28 cellular contexts compared by ENCODE assay signal in the genomic region with DNA sequence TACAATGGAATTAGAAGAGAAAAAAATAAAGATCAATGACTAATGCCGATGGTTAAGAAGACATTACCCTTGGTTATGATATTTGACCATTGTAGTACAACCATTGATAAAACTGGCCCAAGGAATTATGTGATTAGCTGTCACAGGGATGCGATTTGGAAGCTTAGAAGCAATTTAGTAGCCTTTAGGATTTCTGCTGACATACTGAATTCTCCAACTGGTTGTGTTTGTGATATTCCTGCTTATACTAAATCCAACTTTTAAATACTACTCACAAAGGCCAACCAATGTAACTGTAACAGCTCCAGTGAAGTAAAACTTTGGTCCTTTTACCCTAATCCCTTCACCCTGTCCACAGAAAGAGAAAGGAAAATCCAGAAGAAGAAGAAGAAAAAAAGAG. TPM values are rescaled to one million over a fixed set of nuclear protein-coding genes. Genes with fewer than 3 reads are reported as not detected.
"Had no signal": no experiment of that assay in that cellular context is flagged by ENCODE, and none has a peak within 500 bp of the region (broad histone marks: within the 10 kb centered on the region; RNA-seq: fewer than 3 reads in every experiment).

No MANE protein-coding gene starts in this region.

- H3K4me3 ChIP-seq: Peyer's patch had no signal

- H3K9me3 ChIP-seq: Peyer's patch had no signal

- DNase-seq: activated B cell treated with CpG ODN at 0.5 μM for 24 hours; activated CD4-positive, alpha-beta T cell treated with anti-CD3 and anti-CD28 coated beads for 1 hour; activated CD4-positive, alpha-beta T cell treated with anti-CD3 and anti-CD28 coated beads, Interleukin-2, amount 10 ng/mL, durations not matched to agents 24 days and 14 days; activated CD4-positive, alpha-beta T cell treated with anti-CD3 and anti-CD28 coated beads, Interleukin-2, amount 50 U/mL, for 48 hours; activated CD8-positive, alpha-beta memory T cell treated with anti-CD3 and anti-CD28 coated beads, Interleukin-2, amount 10 ng/mL, durations not matched to agents 7 days and 5 days; activated effector memory CD4-positive, alpha-beta T cell treated with Interleukin-2 at 50 U/mL for 16 hours; activated naive CD4-positive, alpha-beta T cell; activated T-cell treated with anti-CD3 and anti-CD28 coated beads, Interleukin-2, amount 50 U/mL, for 24 hours; aorta; central memory CD4-positive, alpha-beta T cell; MM.1S; NCI-H1105; NCI-H1436; NCI-H1694 treated with DMSO at 0.1 percent for 48 hours; NCI-H2029 treated with DMSO at 0.1 percent for 48 hours; NCI-H345; NCI-H510A; NCI-H526 treated with DMSO at 0.1 percent for 48 hours; NK-92 treated with Interleukin-12 subunit alpha and Interleukin-12 subunit beta, amount 100 ng/mL, for 24 hours; Peyer's patch; SHP77; T-cell; T-helper 2 cell; T1000 had no signal

- H3K4me1 ChIP-seq: Peyer's patch had no signal

- ATAC-seq: activated CD8-positive, alpha-beta memory T cell treated with anti-CD3 and anti-CD28 coated beads, Interleukin-2, amount 10 ng/mL, durations not matched to agents 7 days and 5 days; T-cell had no signal

- H3K27me3 ChIP-seq: Peyer's patch had no signal

- FAIRE-seq: bronchial epithelial cell, TTC549 had no signal

- H3K27ac ChIP-seq: Peyer's patch, RWPE1 had no signal

RNA-seq across cellular contexts. Expression of gene ABCA6, which starts 31.4 kb away (rescaled TPM):
- total RNA-seq: activated CD4-positive, alpha-beta T cell treated with anti-CD3 and anti-CD28 coated beads, Interleukin-2, amount 10 ng/mL, durations not matched to agents 24 days and 14 days; activated T-helper 1 cell treated with anti-CD3 and anti-CD28 coated beads, Interleukin-12 subunit alpha, Interleukin-12 subunit beta, Interleukin-2, Interleukin-4 antibody, amounts not matched to agents 30 ng/mL and 10 ng/mL and 1 ng/mL, durations not matched to agents 14 hours and 24 hours and 36 hours had no signal
